Comparison of ENCODE assay signal across 8 cellular contexts in the genomic region with DNA sequence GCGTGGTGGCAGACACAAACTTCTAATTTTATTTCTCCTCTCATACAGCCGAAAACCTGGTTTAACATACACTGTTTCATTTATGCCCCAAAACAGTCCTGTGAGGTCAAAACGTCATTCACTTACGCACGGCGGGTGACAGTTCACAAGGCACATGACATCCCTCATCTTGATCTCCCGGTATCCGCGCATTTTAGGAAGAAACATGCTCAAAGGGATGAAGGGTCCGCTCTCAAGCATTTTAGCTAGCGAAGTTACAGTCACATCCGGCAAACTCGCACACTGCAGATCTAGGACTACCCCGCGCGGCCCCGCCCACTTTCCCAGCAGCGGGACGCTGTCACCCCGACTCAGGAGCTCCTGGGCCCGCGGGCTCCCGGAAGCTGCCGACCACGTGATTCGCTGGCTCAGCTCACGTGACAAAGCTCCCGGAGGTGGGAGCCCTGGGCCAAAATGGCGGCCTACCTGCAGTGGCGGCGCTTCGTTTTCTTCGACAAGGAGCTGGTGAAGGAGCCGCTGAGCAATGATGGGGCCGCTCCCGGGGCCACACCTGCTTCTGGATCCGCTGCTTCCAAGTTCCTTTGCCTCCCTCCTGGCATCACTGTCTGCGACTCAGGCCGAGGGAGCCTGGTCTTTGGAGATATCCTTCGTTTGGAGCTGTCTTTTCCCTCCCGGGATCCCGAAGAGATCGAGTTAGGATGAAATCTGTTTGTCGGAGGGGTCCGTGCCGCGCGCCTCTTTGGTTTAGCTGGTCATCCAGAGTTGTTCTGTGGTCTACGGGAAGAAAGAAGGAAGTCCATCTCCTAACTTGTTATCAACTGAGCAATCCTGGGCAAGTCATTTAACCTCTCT. TPM values are rescaled to one million over a fixed set of nuclear protein-coding genes. Genes with fewer than 3 reads are reported as not detected.
DNase-seq lines count a peak whose midpoint lies in the region; ATAC-seq and TF ChIP-seq lines count a peak whose summit lies in the region.

A gene (plus strand): TSS at position 448 of the 852 bp plus-strand sequence. CDS start 6 bp downstream, at position 454.

- H3K4me3 ChIP-seq in BJ (ENCODE audit: low read depth, low read length): peak within 1 kb of the TSS; percentile 83

- peaks cover 15% of the 10 kb centered on the region for H3K36me3 Mint-ChIP-seq in activated CD4-positive, alpha-beta T cell treated with anti-CD3 and anti-CD28 coated beads, Interleukin-2, amount 10 ng/mL, durations not matched to agents 7 days and 5 days (ENCODE audit: low read depth)

- H3K27ac Mint-ChIP-seq in activated CD4-positive, alpha-beta T cell treated with anti-CD3 and anti-CD28 coated beads, Interleukin-2, amount 10 ng/mL, durations not matched to agents 7 days and 5 days: peak within 1 kb of the TSS; percentile 98

- DNase-seq in BJ (ENCODE audit: low read depth) (peak; percentile 79), GM19240 (ENCODE audit: insufficient read length, low spot score) (peak; percentile 100), NCI-H69 (lab: John Stamatoyannopoulos, UW) (peak; percentile 98), cortex of kidney (lab: John Stamatoyannopoulos, UW) (peak; percentile 57), left kidney (ENCODE audit: low read depth, low spot score) (peak; percentile 98)
- peak; percentile 99 for DNase-seq in activated CD4-positive, alpha-beta T cell treated with anti-CD3 and anti-CD28 coated beads, Interleukin-2, amount 10 ng/mL, durations not matched to agents 7 days and 5 days
- peak; percentile 98 to 99 for DNase-seq in stimulated activated CD4-positive, alpha-beta T cell treated with anti-CD3 and anti-CD28 coated beads, Interleukin-2, amount 100 ng/mL, for 24 hours

- ATAC-seq in HG03460 (IDR thresholded peaks at IDR 0.05; ENCODE audit: unreplicated experiment): peak; percentile 88

- no peak for TF ChIP-seq CTCF in BJ (IDR thresholded peaks at IDR 0.05; ENCODE audit: insufficient read depth, low read depth, low read length)

- H3K9me3 Mint-ChIP-seq in activated CD4-positive, alpha-beta T cell treated with anti-CD3 and anti-CD28 coated beads, Interleukin-2, amount 10 ng/mL, durations not matched to agents 7 days and 5 days: no peaks in the 10 kb centered on the region

- CTCF ChIA-PET in BJ (lab: Yijun Ruan, JAX): interaction anchor here (0.5 to 2.3 kb wide), 6 partner anchors 12 to 254 kb away, joined by 3 to 6 read pairs (median 3); a partner anchor contains a TSS
- CTCF ChIA-PET in activated CD4-positive, alpha-beta T cell treated with anti-CD3 and anti-CD28 coated beads, Interleukin-2, amount 10 ng/mL, durations not matched to agents 7 days and 5 days (lab: Charles Lee): interaction anchor here (0.5 to 1.9 kb wide), 12 partner anchors 11 to 257 kb away, joined by 3 to 5 read pairs (median 4); a partner anchor contains a TSS

- H3K4me1 Mint-ChIP-seq in activated CD4-positive, alpha-beta T cell treated with anti-CD3 and anti-CD28 coated beads, Interleukin-2, amount 10 ng/mL, durations not matched to agents 7 days and 5 days: peaks cover 36% of the 10 kb centered on the region

- H3K27me3 ChIP-seq in BJ (ENCODE audit: control insufficient read depth, insufficient read depth, low read length): no peaks in the 10 kb centered on the region

- H3K4me3 Mint-ChIP-seq in activated CD4-positive, alpha-beta T cell treated with anti-CD3 and anti-CD28 coated beads, Interleukin-2, amount 10 ng/mL, durations not matched to agents 7 days and 5 days: peak within 1 kb of the TSS; percentile 96

- no peaks in the 10 kb centered on the region for H3K27me3 Mint-ChIP-seq in activated CD4-positive, alpha-beta T cell treated with anti-CD3 and anti-CD28 coated beads, Interleukin-2, amount 10 ng/mL, durations not matched to agents 7 days and 5 days

- POLR2A ChIA-PET in BJ (lab: Charles Lee): interaction anchor here (0.9 to 1.2 kb wide), 2 partner anchors 17 to 28 kb away, joined by 3 to 26 read pairs; a partner anchor contains a TSS
- POLR2A ChIA-PET in activated CD4-positive, alpha-beta T cell treated with anti-CD3 and anti-CD28 coated beads, Interleukin-2, amount 10 ng/mL, durations not matched to agents 7 days and 5 days (lab: Charles Lee): interaction anchor here (0.7 to 1.3 kb wide), 5 partner anchors 9 to 101 kb away, joined by 3 to 8 read pairs (median 4); a partner anchor contains a TSS

- peaks cover 10% of the 10 kb centered on the region for H3K36me3 ChIP-seq in BJ (ENCODE audit: control insufficient read depth, insufficient read depth, low read length)

RNA-seq across cellular contexts. Expression of the gene that starts here (rescaled TPM):
- 11.4 and 15.9 TPM in 2 replicates for polyA plus RNA-seq in BJ (2011; rRNA removed)
- 22.0 and 26.1 TPM in 2 replicates for polyA minus RNA-seq in BJ (2011; rRNA and poly(A)+ RNA removed)
- total RNA-seq in activated CD4-positive, alpha-beta T cell treated with anti-CD3 and anti-CD28 coated beads, Interleukin-2, amount 10 ng/mL, durations not matched to agents 7 days and 5 days: 10 to 100 TPM; 39.7 to 40.0 TPM

Comparison
In these comparisons a context has a peak if more than half of its experiments do, and no peak if none do; other contexts are left out.
1. Peak in every context shown above with its lines: DNase-seq, ATAC-seq and H3K4me3 ChIP-seq.